ENCODE assay signal across 7 cellular contexts in the genomic region with DNA sequence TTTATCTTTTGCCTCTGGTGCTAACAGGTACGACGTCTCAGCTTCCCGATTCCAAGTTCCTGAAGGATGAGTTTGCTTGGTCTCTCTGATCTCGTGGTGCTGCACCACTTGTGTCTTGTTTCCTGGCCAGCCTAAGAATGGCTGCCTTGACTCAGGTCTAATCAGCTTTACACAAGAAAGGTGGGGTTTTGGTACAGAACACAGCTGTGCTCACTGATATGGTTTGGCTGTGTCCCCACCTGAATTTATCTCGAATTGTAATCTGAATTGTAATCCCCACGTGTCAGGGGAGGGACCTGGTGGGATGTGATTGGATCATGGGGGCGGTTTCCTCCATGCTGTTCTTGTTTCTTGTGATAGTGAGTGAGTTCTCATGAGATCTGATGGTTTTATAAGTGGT.
"Had no signal": no experiment of that assay in that cellular context is flagged by ENCODE, and none has a peak within 500 bp of the region (broad histone marks: within the 10 kb centered on the region; RNA-seq: fewer than 3 reads in every experiment).

No MANE protein-coding gene starts in this region.

- H3K4me3 ChIP-seq: GM23338 had no signal

- H3K9me3 Mint-ChIP-seq: GM23338, H9, IgD-negative memory B cell had no signal

- H3K4me3 Mint-ChIP-seq: GM23338, H9, IgD-negative memory B cell had no signal

- H2AFZ ChIP-seq: GM23338 had no signal

- ATAC-seq: GM23338 had no signal

- H3K4me2 ChIP-seq: GM23338 had no signal

- H3K27ac Mint-ChIP-seq: GM23338, H9, IgD-negative memory B cell had no signal

- H3K36me3 Mint-ChIP-seq: IgD-negative memory B cell had no signal

- FAIRE-seq: H1, H54, HTR-8/SVneo had no signal

- DNase-seq: H9, HCEC 1CT had no signal

- H3K4me1 Mint-ChIP-seq: IgD-negative memory B cell had no signal
